Comparison of ENCODE assay signal across 26 cellular contexts in the genomic region with DNA sequence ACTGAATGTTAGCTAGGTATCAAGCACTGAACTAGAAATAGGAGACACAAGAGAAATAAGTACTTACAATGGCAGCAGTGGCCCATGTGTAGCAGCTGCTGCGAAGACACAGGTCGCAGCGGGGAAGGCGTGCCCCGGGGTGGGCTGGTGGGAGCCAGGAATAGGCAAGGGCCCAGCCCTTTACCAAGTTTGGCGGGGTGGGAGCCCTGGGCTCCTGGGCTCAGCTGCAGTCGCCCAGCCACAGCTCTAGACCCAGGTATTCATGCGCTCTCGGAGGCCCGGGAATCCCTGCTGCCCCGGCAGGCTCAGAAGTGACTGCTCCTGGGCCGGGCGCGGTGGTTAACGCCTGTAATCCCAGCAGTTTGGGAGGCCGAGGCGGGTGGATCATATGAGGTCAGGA.
DNase-seq lines count a peak whose midpoint lies in the region; ATAC-seq and TF ChIP-seq lines count a peak whose summit lies in the region.
"Had no signal": no experiment of that assay in that cellular context is flagged by ENCODE, and none has a peak within 500 bp of the region (broad histone marks: within the 10 kb centered on the region; RNA-seq: fewer than 3 reads in every experiment).

No MANE protein-coding gene starts in this region.

- in situ Hi-C loops in HAP-1 (cut with MboI; ENCODE audit: low sequenced_read_pairs) = no loop called here

- H3K27me3 ChIP-seq in H7 (ENCODE audit: control insufficient read depth, insufficient read depth, low read length) = no peaks in the 10 kb centered on the region
- H3K27me3 ChIP-seq in spleen (replicated peaks in 1 of 7) = no peaks in the 10 kb centered on the region
- H3K27me3 ChIP-seq in HAP-1 (ENCODE audit: low read depth) = no peaks in the 10 kb centered on the region
- H3K27me3 ChIP-seq: BE2C, BLaER1 had no signal

- peaks cover 2% of the 10 kb centered on the region for H3K27me3 Mint-ChIP-seq in chondrocyte (ENCODE audit: low read depth)
- H3K27me3 Mint-ChIP-seq: CD4-positive, alpha-beta memory T cell; CD4-positive, CD25-positive, alpha-beta regulatory T cell; CD8-positive, alpha-beta memory T cell had no signal

- TF ChIP-seq CTCF in chondrocyte (IDR thresholded peaks at IDR 0.05) (no peak), spleen (IDR thresholded peaks at IDR 0.05 in 8 of 11, conservative IDR thresholded peaks at IDR 0.05 in 3 of 11) (no peak)

- peak; percentile 11 for DNase-seq in H7
- DNase-seq in chondrocyte (ENCODE audit: low spot score) = peak; percentile 88
- DNase-seq in posterior vena cava (ENCODE audit: low spot score) = peak; percentile 72
- DNase-seq in spleen = peak; percentile 58
- DNase-seq in GOT3 (lab: John Stamatoyannopoulos, UW) = no peak
- DNase-seq in HAP-1 (ENCODE audit: low spot score in 2 of 2) = no peak
- DNase-seq: 8988T; ACHN; BE2C; C1 segment of cervical spinal cord; CD4-positive, alpha-beta memory T cell; CD4-positive, CD25-positive, alpha-beta regulatory T cell; CD8-positive, alpha-beta memory T cell; COR-L47; DMS 273 treated with DMSO at 0.1 percent for 48 hours; DMS153; DMS53; DMS79; DND-41; EL; GDM1 had no signal

- no peak overlapping the region for H3K4me3 Mint-ChIP-seq in chondrocyte (ENCODE audit: unreplicated experiment)
- H3K4me3 Mint-ChIP-seq: CD14-positive monocyte; CD4-positive, alpha-beta memory T cell; CD4-positive, CD25-positive, alpha-beta regulatory T cell; CD8-positive, alpha-beta memory T cell had no signal

- H3K4me1 Mint-ChIP-seq in chondrocyte (ENCODE audit: low read depth) = no peaks in the 10 kb centered on the region
- H3K4me1 Mint-ChIP-seq: CD14-positive monocyte; CD4-positive, alpha-beta memory T cell; CD4-positive, CD25-positive, alpha-beta regulatory T cell; CD8-positive, alpha-beta memory T cell had no signal

- TF ChIP-seq POLR2A in spleen (IDR thresholded peaks at IDR 0.05) = no peak

- H3K4me3 ChIP-seq in H7 (ENCODE audit: insufficient read depth, low read depth, low read length) (no peak overlapping the region), spleen (no peak overlapping the region), HAP-1 (no peak overlapping the region)
- H3K4me3 ChIP-seq: BLaER1, GM12878 had no signal

- H3K27ac ChIP-seq in spleen = no peak overlapping the region
- H3K27ac ChIP-seq: BLaER1 had no signal

- H3K9me3 ChIP-seq in spleen = peaks cover 0 to 16% (median 2%) of the 10 kb centered on the region in 8 donors
- H3K9me3 ChIP-seq in HAP-1 = no peaks in the 10 kb centered on the region; the same call in 1 of the 2 replicates
- H3K9me3 ChIP-seq: BE2C, BLaER1 had no signal

- no peaks in the 10 kb centered on the region for H3K9me3 Mint-ChIP-seq in chondrocyte (ENCODE audit: low read depth)

- no peaks in the 10 kb centered on the region for H3K36me3 Mint-ChIP-seq in chondrocyte (ENCODE audit: low read depth)
- H3K36me3 Mint-ChIP-seq: CD14-positive monocyte; CD4-positive, alpha-beta memory T cell; CD4-positive, CD25-positive, alpha-beta regulatory T cell; CD8-positive, alpha-beta memory T cell had no signal

- no peak overlapping the region for H3K27ac Mint-ChIP-seq in chondrocyte (ENCODE audit: unreplicated experiment)
- H3K27ac Mint-ChIP-seq: CD14-positive monocyte; CD4-positive, alpha-beta memory T cell; CD4-positive, CD25-positive, alpha-beta regulatory T cell; CD8-positive, alpha-beta memory T cell had no signal

- no peak for ATAC-seq in HG02588 (IDR thresholded peaks at IDR 0.05; ENCODE audit: unreplicated experiment)
- no peak for ATAC-seq in HG02973 (IDR thresholded peaks at IDR 0.05; ENCODE audit: unreplicated experiment)
- ATAC-seq: GM12878 had no signal

- WGBS in spleen, 5 donors = 88 to 93% (median 91%) methylated on average over 9 to 17 of the region's 17 CpGs

- no peaks in the 10 kb centered on the region for H3K36me3 ChIP-seq in H7 (replicated peaks; ENCODE audit: control insufficient read depth, insufficient read depth, low read length)
- no peaks in the 10 kb centered on the region for H3K36me3 ChIP-seq in spleen
- no peaks in the 10 kb centered on the region for H3K36me3 ChIP-seq in HAP-1 (replicated peaks)
- H3K36me3 ChIP-seq: BE2C, BLaER1 had no signal

- intact Hi-C loops in posterior vena cava (cut with DNase I) = no loop called here
- intact Hi-C loops in spleen (cut with DNase I; ENCODE audit: low total_unique reads) = no loop called here

- H3K4me1 ChIP-seq in spleen (no peaks in the 10 kb centered on the region), HAP-1 (no peaks in the 10 kb centered on the region)
- H3K4me1 ChIP-seq: BE2C, BLaER1 had no signal

Comparison
In these comparisons a context has a peak if more than half of its experiments do, and no peak if none do; other contexts are left out.
1. DNase-seq: peak in H7 (single experiment), chondrocyte (single experiment), posterior vena cava (single experiment) and spleen (single experiment); none in GOT3 (single experiment) and HAP-1 (0 of 2).